ENCODE assay signal across 1 cellular context in genomic region chr20:58604410-58604881, GRCh38.
TF ChIP-seq lines count a peak whose summit lies in the region.

No MANE protein-coding gene starts in this region.

TF ChIP-seq in SK-N-SH treated with all-trans-retinoic acid at 6 μM for 48 hours, 23 proteins besides CTCF, POLR2A, EP300 and RAD21 (continued from another document):
- TF ChIP-seq TSHZ2 (CRISPR knock-in tag; IDR thresholded peaks at IDR 0.05) (0 out of 2 replicates have a peak, but pooled peaks have one; percentile 23), PPARA (CRISPR knock-in tag; IDR thresholded peaks at IDR 0.05; ENCODE audit: borderline replicate concordance) (no peak)
TF ChIP-seq in SK-N-SH treated with all-trans-retinoic acid at 6 μM for 48 hours: peak in this region for 3.
